ENCODE assay signal across 15 cellular contexts in the genomic region with DNA sequence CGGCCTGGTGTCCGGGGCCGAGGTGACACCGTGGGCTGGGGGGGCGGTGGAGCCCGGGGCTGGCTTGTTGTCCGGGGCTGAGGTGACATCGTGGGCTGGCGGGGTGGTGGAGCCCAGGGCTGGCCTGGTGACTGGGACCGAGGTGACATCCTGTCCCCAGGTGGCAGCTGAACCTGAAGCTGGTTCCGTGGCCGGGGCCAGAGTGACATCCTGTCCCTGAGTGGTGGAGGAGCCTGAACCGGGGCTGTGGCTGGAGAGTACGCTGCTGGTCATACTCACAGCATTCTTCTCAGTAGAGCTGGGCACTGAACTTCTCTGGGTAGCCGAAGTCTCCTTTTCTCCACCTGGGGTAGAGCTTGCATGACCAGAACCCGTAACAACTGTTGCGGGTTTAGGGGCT. TPM values are rescaled to one million over a fixed set of nuclear protein-coding genes. Genes with fewer than 3 reads are reported as not detected.
DNase-seq lines count a peak whose midpoint lies in the region; ATAC-seq, FAIRE-seq and TF ChIP-seq lines count a peak whose summit lies in the region.
"Had no signal": no experiment of that assay in that cellular context is flagged by ENCODE, and none has a peak within 500 bp of the region (broad histone marks: within the 10 kb centered on the region; RNA-seq: fewer than 3 reads in every experiment).

No MANE protein-coding gene starts in this region.

- H3K27me3 ChIP-seq in K562 (ENCODE audit: control insufficient read depth in 2 of 2, insufficient read depth in 2 of 2, low read length in 2 of 2) (no peaks in the 10 kb centered on the region), mucosa of stomach (ENCODE audit: control insufficient read depth, insufficient read depth, low read length) (no peaks in the 10 kb centered on the region)

- peak overlapping the region; percentile 100 for H3K27ac ChIP-seq in K562 (ENCODE audit: extremely low read depth, low read depth, low read length)

- WGBS in K562 (ENCODE audit: insufficient coverage, low coverage, missing lambda C conversion rate) = 90% methylated on average over 13 of the region's 17 CpGs

- peak overlapping the region; percentile 52 for H3K4me3 Mint-ChIP-seq in natural killer cell treated with Interleukin-12 subunit alpha and Interleukin-12 subunit beta and Interleukin-15 and Interleukin-18, amount 100 ng/mL, for 72 hours
- no peak overlapping the region for H3K4me3 Mint-ChIP-seq in natural killer cell

- in situ Hi-C loops in K562 (cut with MboI) = no loop called here

- TF ChIP-seq POLR2A in K562 (conservative IDR thresholded peaks at IDR 0.05) = no peak

- H3K9me3 Mint-ChIP-seq in natural killer cell treated with Interleukin-12 subunit alpha and Interleukin-12 subunit beta and Interleukin-15 and Interleukin-18, amount 100 ng/mL, for 72 hours = no peaks in the 10 kb centered on the region
- H3K9me3 Mint-ChIP-seq in natural killer cell = no peaks in the 10 kb centered on the region
- H3K9me3 Mint-ChIP-seq: memory B cell had no signal

- TF ChIP-seq CTCF in natural killer cell (IDR thresholded peaks at IDR 0.05) (no peak), K562 (IDR thresholded peaks at IDR 0.05 in 2 of 3, conservative IDR thresholded peaks at IDR 0.05 in 1 of 3; ENCODE audit: insufficient read depth in 2 of 3, low read depth in 1 of 3, low read length in 3 of 3) (no peak)

- ATAC-seq in natural killer cell treated with Interleukin-12 subunit alpha and Interleukin-12 subunit beta and Interleukin-15 and Interleukin-18, amount 100 ng/mL, for 72 hours = no peak
- ATAC-seq in natural killer cell = no peak
- ATAC-seq in K562 = no peak
- ATAC-seq in HG03159 (IDR thresholded peaks at IDR 0.05; ENCODE audit: unreplicated experiment) = no peak
- no peak for ATAC-seq in GM21367 (IDR thresholded peaks at IDR 0.05; ENCODE audit: unreplicated experiment)

- FAIRE-seq in K562 (lab: Jason Lieb, UNC) (no peak), frontal cortex (lab: Jason Lieb, UNC) (no peak)
- FAIRE-seq: bronchial epithelial cell had no signal

- no peaks in the 10 kb centered on the region for H3K9me3 ChIP-seq in K562 (replicated peaks; ENCODE audit: control insufficient read depth, insufficient read depth, low read depth, low read length)
- H3K9me3 ChIP-seq in mucosa of stomach (ENCODE audit: control insufficient read depth, low read length) = no peaks in the 10 kb centered on the region

- H3K9me1 ChIP-seq in K562 (ENCODE audit: control insufficient read depth, insufficient read depth, low read length) = no peaks in the 10 kb centered on the region

- H3K79me2 ChIP-seq in K562 (ENCODE audit: control insufficient read depth, insufficient read depth, low read length) = peaks cover 30% of the 10 kb centered on the region

- H3K4me1 Mint-ChIP-seq in natural killer cell treated with Interleukin-12 subunit alpha and Interleukin-12 subunit beta and Interleukin-15 and Interleukin-18, amount 100 ng/mL, for 72 hours (ENCODE audit: low read depth in 2 of 2) = peaks cover 28 to 35% of the 10 kb centered on the region in 2 donors
- H3K4me1 Mint-ChIP-seq in natural killer cell = peaks cover 20 to 39% of the 10 kb centered on the region in 2 donors

- H4K20me1 ChIP-seq in K562 (replicated peaks; ENCODE audit: control insufficient read depth, insufficient read depth, low read length) = no peaks in the 10 kb centered on the region

- no peaks in the 10 kb centered on the region for H3K27me3 Mint-ChIP-seq in natural killer cell treated with Interleukin-12 subunit alpha and Interleukin-12 subunit beta and Interleukin-15 and Interleukin-18, amount 100 ng/mL, for 72 hours
- peaks cover 0 to 16% of the 10 kb centered on the region in 2 donors for H3K27me3 Mint-ChIP-seq in natural killer cell (ENCODE audit: low read depth in 2 of 2)
- H3K27me3 Mint-ChIP-seq: memory B cell had no signal

- intact Hi-C loops in natural killer cell (cut with micrococcal nuclease) = loop anchor here (5.0 kb wide), 2 partner anchors 35 to 50 kb away; a partner anchor contains a TSS
- intact Hi-C loops in K562 (cut with micrococcal nuclease) = loop anchor here (1.0 kb wide), 1 partner anchor 13 kb away; no protein-coding TSS in a partner anchor

- peaks cover 13% of the 10 kb centered on the region; the same call in 1 of the 3 replicates for H3K36me3 ChIP-seq in K562 (ENCODE audit: control insufficient read depth, insufficient read depth, low read length)
- H3K36me3 ChIP-seq in mucosa of stomach (ENCODE audit: control insufficient read depth, insufficient read depth, low read length) = peaks cover 14% of the 10 kb centered on the region

- POLR2A ChIA-PET in K562 (lab: Yijun Ruan, JAX) = interaction anchor here (0.7 to 1.1 kb wide), 4 partner anchors 11 to 117 kb away, joined by 3 read pairs; no protein-coding TSS in a partner anchor

- H3K4me1 ChIP-seq in K562 (replicated peaks in 1 of 2; ENCODE audit: control insufficient read depth in 2 of 2, insufficient read depth in 2 of 2, low read length in 2 of 2) (peaks cover 19 to 48% of the 10 kb centered on the region in 2 experiments), mucosa of stomach (ENCODE audit: control insufficient read depth, insufficient read depth, low read length) (peaks cover 32% of the 10 kb centered on the region)

- H3K4me2 ChIP-seq in K562 (ENCODE audit: insufficient read depth, low read length) = peak overlapping the region; percentile 97; the same call in 1 of the 2 replicates
- H3K4me2 ChIP-seq: smooth muscle cell had no signal

- CTCF ChIA-PET in K562 (lab: Yijun Ruan, JAX; ENCODE audit: low intra/inter-chr PET ratio) = no interaction called here

- no peaks in the 10 kb centered on the region for H3K36me3 Mint-ChIP-seq in natural killer cell treated with Interleukin-12 subunit alpha and Interleukin-12 subunit beta and Interleukin-15 and Interleukin-18, amount 100 ng/mL, for 72 hours
- H3K36me3 Mint-ChIP-seq in natural killer cell = no peaks in the 10 kb centered on the region
- H3K36me3 Mint-ChIP-seq: memory B cell had no signal

- TF ChIP-seq EP300 in K562 (IDR thresholded peaks at IDR 0.05; ENCODE audit: low read length) = no peak

- BruUV-seq in K562 (replicated peaks; lab: Mats Ljungman, UMichigan) = no TSS peak

- H3K4me3 ChIP-seq in K562 (no peak overlapping the region; the same call in 1 of the 2 replicates), mucosa of stomach (ENCODE audit: low read length) (peak overlapping the region; percentile 86)
- H3K4me3 ChIP-seq: smooth muscle cell had no signal

- no peak for TF ChIP-seq RAD21 in K562 (CRISPR knock-in tag; conservative IDR thresholded peaks at IDR 0.05 in 1 of 2, IDR thresholded peaks at IDR 0.05 in 1 of 2)

- peak overlapping the region; percentile 95 to 96 for H3K27ac Mint-ChIP-seq in natural killer cell treated with Interleukin-12 subunit alpha and Interleukin-12 subunit beta and Interleukin-15 and Interleukin-18, amount 100 ng/mL, for 72 hours
- H3K27ac Mint-ChIP-seq in natural killer cell = peak overlapping the region in 1 of 2 donors; percentile 62

- H3K9ac ChIP-seq in K562 (ENCODE audit: insufficient read depth in 1 of 2, low read depth in 2 of 2, low read length in 2 of 2) = peak overlapping the region; percentile 75 to 98
- H3K9ac ChIP-seq in mucosa of stomach (ENCODE audit: low read length) = peak overlapping the region; percentile 93

- no peak overlapping the region for H2AFZ ChIP-seq in K562 (ENCODE audit: low read depth, low read length)

- DNase-seq in natural killer cell treated with Interleukin-12 subunit alpha and Interleukin-12 subunit beta and Interleukin-15 and Interleukin-18, amount 100 ng/mL, for 72 hours (ENCODE audit: low spot score) = no peak
- DNase-seq in natural killer cell = no peak
- no peak for DNase-seq in K562 (ENCODE audit: extremely low read depth in 1 of 4, low spot score in 3 of 4)
- no peak for DNase-seq in frontal cortex (ENCODE audit: low spot score in 2 of 2)
- no peak for DNase-seq in NCI-H2029 treated with DMSO at 0.1 percent for 48 hours (lab: John Stamatoyannopoulos, UW)
- DNase-seq: activated CD4-positive, alpha-beta T cell treated with anti-CD3 and anti-CD28 coated beads, Interleukin-2, amount 50 U/mL, for 1 hour; COR-L47; NCI-H1930; SHP77 had no signal

RNA-seq across cellular contexts. Expression of a gene that starts 15.8 kb away (rescaled TPM):
- 1 to 10 TPM; 4.1 to 9.4 TPM for total RNA-seq in natural killer cell treated with Interleukin-12 subunit alpha and Interleukin-12 subunit beta and Interleukin-15 and Interleukin-18, amount 100 ng/mL, for 72 hours
- total RNA-seq in natural killer cell = 10 to 100 TPM; 16.2 to 19.4 (median 18.6) TPM
- 41.1 and 69.3 TPM in 2 replicates for total RNA-seq in K562 (2011; cell fraction: chromatin; rRNA removed; ENCODE audit: low replicate concordance)
- 30.0 and 35.2 TPM in 2 replicates for total RNA-seq in K562 (2011; cell fraction: nucleolus; rRNA removed)
- total RNA-seq in K562 (2011; cell fraction: nucleoplasm; rRNA removed) = 23.9 and 24.2 TPM in 2 replicates
- 2.5 and 3.2 TPM in 2 replicates for total RNA-seq in K562 (2014; rRNA removed)
- 2.0 and 2.4 TPM in 2 replicates for total RNA-seq in K562 (2014; rRNA removed; fragmentation: Illumina TruSeq; extraction: Trizol)
- total RNA-seq in K562 (2015; rRNA removed; fragmentation: Illumina TruSeq; extraction: Trizol) = 3.1 and 3.4 TPM in 2 replicates
- total RNA-seq in K562 (2021) = 3.3 and 5.0 TPM in 2 replicates
- 5.8 and 6.8 TPM in 2 replicates for polyA plus RNA-seq in K562 (2011; rRNA removed)
- 4.3 and 5.3 TPM in 2 replicates for polyA plus RNA-seq in K562 (2011; cell fraction: cytosol; rRNA removed)
- 48.2 and 56.8 TPM in 2 replicates for polyA plus RNA-seq in K562 (2011; cell fraction: nucleus; rRNA removed)
- 6.7 and 14.3 TPM in 2 replicates for polyA plus RNA-seq in K562 (2012)
- 2.5 and 3.2 TPM in 2 replicates for polyA plus RNA-seq in K562 (2014; fragmentation: Illumina TruSeq; extraction: Trizol)
- under 1 TPM; 0.59 to 0.89 TPM for polyA plus RNA-seq in K562 (2014; fragmentation: Nextera tagmentation; extraction: Ambion mirVana)
- polyA plus RNA-seq in K562 (2014; rRNA removed) = 6.6 and 8.3 TPM in 2 replicates
- 4.6 TPM in 2 replicates for polyA minus RNA-seq in K562 (2011; rRNA and poly(A)+ RNA removed)
- polyA minus RNA-seq in K562 (2011; cell fraction: cytosol; rRNA and poly(A)+ RNA removed) = 2.0 and 2.3 TPM in 2 replicates
- polyA minus RNA-seq in K562 (2011; cell fraction: nucleus; rRNA and poly(A)+ RNA removed) = 7.3 and 8.8 TPM in 2 replicates
- total RNA-seq in frontal cortex = 7.7 TPM

RNA-seq across cellular contexts. Expression of a gene that starts 16.6 kb away (rescaled TPM):
- 10 to 100 TPM; 42.6 to 53.0 TPM for total RNA-seq in natural killer cell treated with Interleukin-12 subunit alpha and Interleukin-12 subunit beta and Interleukin-15 and Interleukin-18, amount 100 ng/mL, for 72 hours
- 10 to 100 TPM; 22.3 to 28.5 (median 27.9) TPM for total RNA-seq in natural killer cell
- 16.6 and 32.2 TPM in 2 replicates for total RNA-seq in K562 (2011; cell fraction: chromatin; rRNA removed; ENCODE audit: low replicate concordance)
- total RNA-seq in K562 (2011; cell fraction: nucleolus; rRNA removed) = 41.9 and 55.9 TPM in 2 replicates
- 26.1 and 28.5 TPM in 2 replicates for total RNA-seq in K562 (2011; cell fraction: nucleoplasm; rRNA removed)
- 98.4 and 165 TPM in 2 replicates for total RNA-seq in K562 (2014; rRNA removed)
- total RNA-seq in K562 (2014; rRNA removed; fragmentation: Illumina TruSeq; extraction: Trizol) = 37.3 and 44.6 TPM in 2 replicates
- total RNA-seq in K562 (2015; rRNA removed; fragmentation: Illumina TruSeq; extraction: Trizol) = 65.1 and 66.9 TPM in 2 replicates
- total RNA-seq in K562 (2021) = 73.8 and 83.3 TPM in 2 replicates
- 65.8 and 73.3 TPM in 2 replicates for polyA plus RNA-seq in K562 (2011; rRNA removed)
- polyA plus RNA-seq in K562 (2011; cell fraction: cytosol; rRNA removed) = 102 and 177 TPM in 2 replicates
- 65.2 and 88.3 TPM in 2 replicates for polyA plus RNA-seq in K562 (2011; cell fraction: nucleus; rRNA removed)
- 79.8 and 86.4 TPM in 2 replicates for polyA plus RNA-seq in K562 (2012)
- 80.0 and 88.4 TPM in 2 replicates for polyA plus RNA-seq in K562 (2014; fragmentation: Illumina TruSeq; extraction: Trizol)
- 10 to 100 TPM; 29.1 to 66.3 TPM for polyA plus RNA-seq in K562 (2014; fragmentation: Nextera tagmentation; extraction: Ambion mirVana)
- polyA plus RNA-seq in K562 (2014; rRNA removed) = 83.5 and 90.5 TPM in 2 replicates
- polyA minus RNA-seq in K562 (2011; rRNA and poly(A)+ RNA removed) = 25.2 and 38.9 TPM in 2 replicates
- 35.6 and 41.5 TPM in 2 replicates for polyA minus RNA-seq in K562 (2011; cell fraction: cytosol; rRNA and poly(A)+ RNA removed)
- polyA minus RNA-seq in K562 (2011; cell fraction: nucleus; rRNA and poly(A)+ RNA removed) = 26.3 and 28.4 TPM in 2 replicates
- total RNA-seq in frontal cortex = 13.9 TPM

RNA-seq across cellular contexts. Expression of a gene that starts 18.3 kb away (rescaled TPM):
- total RNA-seq in natural killer cell treated with Interleukin-12 subunit alpha and Interleukin-12 subunit beta and Interleukin-15 and Interleukin-18, amount 100 ng/mL, for 72 hours = 1 to 10 TPM; 3.6 to 9.3 TPM
- total RNA-seq in natural killer cell = 1 to 10 TPM in 2 of 3 donors, under 1 TPM in 1; 0.94 to 4.9 (median 2.5) TPM
- 0.95 and 1.8 TPM in 2 replicates for total RNA-seq in K562 (2011; cell fraction: chromatin; rRNA removed; ENCODE audit: low replicate concordance)
- total RNA-seq in K562 (2011; cell fraction: nucleolus; rRNA removed) = 0.67 and 0.92 TPM in 2 replicates
- 0.66 and 1.1 TPM in 2 replicates for total RNA-seq in K562 (2011; cell fraction: nucleoplasm; rRNA removed)
- 0.04 and 0.05 TPM in 2 replicates for total RNA-seq in K562 (2014; rRNA removed)
- not detected in 2 replicates for total RNA-seq in K562 (2014; rRNA removed; fragmentation: Illumina TruSeq; extraction: Trizol)
- total RNA-seq in K562 (2015; rRNA removed; fragmentation: Illumina TruSeq; extraction: Trizol) = 0.14 TPM in 1 of 2 replicates, not detected in the other
- 0.22 and 0.60 TPM in 2 replicates for total RNA-seq in K562 (2021)
- polyA plus RNA-seq in K562 (2011; rRNA removed) = 0.08 and 0.12 TPM in 2 replicates
- polyA plus RNA-seq in K562 (2011; cell fraction: cytosol; rRNA removed) = 0.13 and 0.18 TPM in 2 replicates
- 0.59 and 0.64 TPM in 2 replicates for polyA plus RNA-seq in K562 (2011; cell fraction: nucleus; rRNA removed)
- 0.16 and 0.29 TPM in 2 replicates for polyA plus RNA-seq in K562 (2012)
- 0.15 and 0.18 TPM in 2 replicates for polyA plus RNA-seq in K562 (2014; fragmentation: Illumina TruSeq; extraction: Trizol)
- not detected for polyA plus RNA-seq in K562 (2014; fragmentation: Nextera tagmentation; extraction: Ambion mirVana)
- polyA plus RNA-seq in K562 (2014; rRNA removed) = 0.11 and 0.41 TPM in 2 replicates
- polyA minus RNA-seq in K562 (2011; rRNA and poly(A)+ RNA removed) = 0.09 TPM in 1 of 2 replicates, not detected in the other
- polyA minus RNA-seq in K562 (2011; cell fraction: cytosol; rRNA and poly(A)+ RNA removed) = not detected in 2 replicates
- 0.13 TPM in 1 of 2 replicates, not detected in the other for polyA minus RNA-seq in K562 (2011; cell fraction: nucleus; rRNA and poly(A)+ RNA removed)
- total RNA-seq in frontal cortex = 21.2 TPM

RNA-seq across cellular contexts. Expression of a gene that starts 18.8 kb away (rescaled TPM):
- 100 to 1,000 TPM; 149 to 223 TPM for total RNA-seq in natural killer cell treated with Interleukin-12 subunit alpha and Interleukin-12 subunit beta and Interleukin-15 and Interleukin-18, amount 100 ng/mL, for 72 hours
- total RNA-seq in natural killer cell (100 to 1,000 TPM in 2 of 3 donors, 10 to 100 TPM in 1; 95.3 to 113 (median 104) TPM), K562 (2014; rRNA removed) (211 and 255 TPM in 2 replicates), K562 (2014; rRNA removed; fragmentation: Illumina TruSeq; extraction: Trizol) (226 and 244 TPM in 2 replicates), K562 (2015; rRNA removed; fragmentation: Illumina TruSeq; extraction: Trizol) (290 and 294 TPM in 2 replicates), K562 (2021) (243 and 253 TPM in 2 replicates), frontal cortex (74.6 TPM)
- total RNA-seq in K562 (2011; cell fraction: chromatin; rRNA removed; ENCODE audit: low replicate concordance) = 114 and 195 TPM in 2 replicates
- 338 and 376 TPM in 2 replicates for total RNA-seq in K562 (2011; cell fraction: nucleolus; rRNA removed)
- total RNA-seq in K562 (2011; cell fraction: nucleoplasm; rRNA removed) = 298 TPM in 2 replicates
- polyA plus RNA-seq in K562 (2011; rRNA removed) (129 and 178 TPM in 2 replicates), K562 (2014; fragmentation: Illumina TruSeq; extraction: Trizol) (418 and 443 TPM in 2 replicates), K562 (2014; fragmentation: Nextera tagmentation; extraction: Ambion mirVana) (100 to 1,000 TPM; 429 to 436 TPM), K562 (2014; rRNA removed) (126 and 196 TPM in 2 replicates)
- polyA plus RNA-seq in K562 (2011; cell fraction: cytosol; rRNA removed) = 462 and 551 TPM in 2 replicates
- polyA plus RNA-seq in K562 (2011; cell fraction: nucleus; rRNA removed) = 206 and 232 TPM in 2 replicates
- 327 and 494 TPM in 2 replicates for polyA plus RNA-seq in K562 (2012)
- 153 and 212 TPM in 2 replicates for polyA minus RNA-seq in K562 (2011; rRNA and poly(A)+ RNA removed)
- 167 and 266 TPM in 2 replicates for polyA minus RNA-seq in K562 (2011; cell fraction: cytosol; rRNA and poly(A)+ RNA removed)
- 51.4 and 83.0 TPM in 2 replicates for polyA minus RNA-seq in K562 (2011; cell fraction: nucleus; rRNA and poly(A)+ RNA removed)

RNA-seq across cellular contexts. Expression of a gene that starts 51.6 kb away (rescaled TPM):
- 10 to 100 TPM; 26.0 to 31.1 TPM for total RNA-seq in natural killer cell treated with Interleukin-12 subunit alpha and Interleukin-12 subunit beta and Interleukin-15 and Interleukin-18, amount 100 ng/mL, for 72 hours
- total RNA-seq in natural killer cell = 10 to 100 TPM; 26.8 to 45.7 (median 41.5) TPM
- total RNA-seq in K562 (2011; cell fraction: chromatin; rRNA removed; ENCODE audit: low replicate concordance) = 7.1 and 27.9 TPM in 2 replicates
- total RNA-seq in K562 (2011; cell fraction: nucleolus; rRNA removed) = 73.0 and 77.4 TPM in 2 replicates
- total RNA-seq in K562 (2011; cell fraction: nucleoplasm; rRNA removed) = 47.4 and 60.5 TPM in 2 replicates
- 41.3 and 45.1 TPM in 2 replicates for total RNA-seq in K562 (2014; rRNA removed)
- total RNA-seq in K562 (2014; rRNA removed; fragmentation: Illumina TruSeq; extraction: Trizol) = 1.8 and 3.7 TPM in 2 replicates
- total RNA-seq in K562 (2015; rRNA removed; fragmentation: Illumina TruSeq; extraction: Trizol) = 34.2 and 40.0 TPM in 2 replicates
- total RNA-seq in K562 (2021) = 92.1 and 94.2 TPM in 2 replicates
- 27.1 and 62.3 TPM in 2 replicates for polyA plus RNA-seq in K562 (2011; rRNA removed)
- polyA plus RNA-seq in K562 (2011; cell fraction: cytosol; rRNA removed) = 209 and 283 TPM in 2 replicates
- polyA plus RNA-seq in K562 (2011; cell fraction: nucleus; rRNA removed) = 63.1 and 75.1 TPM in 2 replicates
- polyA plus RNA-seq in K562 (2012) = 123 and 131 TPM in 2 replicates
- polyA plus RNA-seq in K562 (2014; fragmentation: Illumina TruSeq; extraction: Trizol) = 8.6 and 59.7 TPM in 2 replicates
- polyA plus RNA-seq in K562 (2014; fragmentation: Nextera tagmentation; extraction: Ambion mirVana) = 10 to 100 TPM; 12.6 to 36.4 TPM
- polyA plus RNA-seq in K562 (2014; rRNA removed) = 120 and 141 TPM in 2 replicates
- polyA minus RNA-seq in K562 (2011; rRNA and poly(A)+ RNA removed) = 6.0 and 10.0 TPM in 2 replicates
- polyA minus RNA-seq in K562 (2011; cell fraction: cytosol; rRNA and poly(A)+ RNA removed) = 11.5 and 13.6 TPM in 2 replicates
- polyA minus RNA-seq in K562 (2011; cell fraction: nucleus; rRNA and poly(A)+ RNA removed) = 12.2 and 13.9 TPM in 2 replicates
- total RNA-seq in frontal cortex = 15.1 TPM
